In genomic region chr1:218302155-218302554, GRCh38 we compare ENCODE assay signal across 1 cellular context.
TF ChIP-seq lines count a peak whose summit lies in the region.

No MANE protein-coding gene starts in this region.

TF ChIP-seq in WTC11, 78 proteins besides CTCF, POLR2A, EP300 and RAD21 (continued from another document):
- TF ChIP-seq, protein P1, sequence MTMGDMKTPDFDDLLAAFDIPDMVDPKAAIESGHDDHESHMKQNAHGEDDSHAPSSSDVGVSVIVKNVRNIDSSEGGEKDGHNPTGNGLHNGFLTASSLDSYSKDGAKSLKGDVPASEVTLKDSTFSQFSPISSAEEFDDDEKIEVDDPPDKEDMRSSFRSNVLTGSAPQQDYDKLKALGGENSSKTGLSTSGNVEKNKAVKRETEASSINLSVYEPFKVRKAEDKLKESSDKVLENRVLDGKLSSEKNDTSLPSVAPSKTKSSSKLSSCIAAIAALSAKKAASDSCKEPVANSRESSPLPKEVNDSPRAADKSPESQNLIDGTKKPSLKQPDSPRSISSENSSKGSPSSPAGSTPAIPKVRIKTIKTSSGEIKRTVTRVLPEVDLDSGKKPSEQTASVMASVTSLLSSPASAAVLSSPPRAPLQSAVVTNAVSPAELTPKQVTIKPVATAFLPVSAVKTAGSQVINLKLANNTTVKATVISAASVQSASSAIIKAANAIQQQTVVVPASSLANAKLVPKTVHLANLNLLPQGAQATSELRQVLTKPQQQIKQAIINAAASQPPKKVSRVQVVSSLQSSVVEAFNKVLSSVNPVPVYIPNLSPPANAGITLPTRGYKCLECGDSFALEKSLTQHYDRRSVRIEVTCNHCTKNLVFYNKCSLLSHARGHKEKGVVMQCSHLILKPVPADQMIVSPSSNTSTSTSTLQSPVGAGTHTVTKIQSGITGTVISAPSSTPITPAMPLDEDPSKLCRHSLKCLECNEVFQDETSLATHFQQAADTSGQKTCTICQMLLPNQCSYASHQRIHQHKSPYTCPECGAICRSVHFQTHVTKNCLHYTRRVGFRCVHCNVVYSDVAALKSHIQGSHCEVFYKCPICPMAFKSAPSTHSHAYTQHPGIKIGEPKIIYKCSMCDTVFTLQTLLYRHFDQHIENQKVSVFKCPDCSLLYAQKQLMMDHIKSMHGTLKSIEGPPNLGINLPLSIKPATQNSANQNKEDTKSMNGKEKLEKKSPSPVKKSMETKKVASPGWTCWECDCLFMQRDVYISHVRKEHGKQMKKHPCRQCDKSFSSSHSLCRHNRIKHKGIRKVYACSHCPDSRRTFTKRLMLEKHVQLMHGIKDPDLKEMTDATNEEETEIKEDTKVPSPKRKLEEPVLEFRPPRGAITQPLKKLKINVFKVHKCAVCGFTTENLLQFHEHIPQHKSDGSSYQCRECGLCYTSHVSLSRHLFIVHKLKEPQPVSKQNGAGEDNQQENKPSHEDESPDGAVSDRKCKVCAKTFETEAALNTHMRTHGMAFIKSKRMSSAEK (CRISPR knock-in tag; IDR thresholded peaks at IDR 0.05; ENCODE audit: borderline replicate concordance), result no peak
- TF ChIP-seq ZBTB43 (CRISPR knock-in tag; IDR thresholded peaks at IDR 0.05) (no peak), ELF4 (CRISPR knock-in tag; IDR thresholded peaks at IDR 0.05; ENCODE audit: low read depth) (no peak), TCF7 (CRISPR knock-in tag; IDR thresholded peaks at IDR 0.05; ENCODE audit: low read depth) (no peak), TEAD4 (CRISPR knock-in tag; IDR thresholded peaks at IDR 0.05) (no peak)
- TF ChIP-seq, protein P2, sequence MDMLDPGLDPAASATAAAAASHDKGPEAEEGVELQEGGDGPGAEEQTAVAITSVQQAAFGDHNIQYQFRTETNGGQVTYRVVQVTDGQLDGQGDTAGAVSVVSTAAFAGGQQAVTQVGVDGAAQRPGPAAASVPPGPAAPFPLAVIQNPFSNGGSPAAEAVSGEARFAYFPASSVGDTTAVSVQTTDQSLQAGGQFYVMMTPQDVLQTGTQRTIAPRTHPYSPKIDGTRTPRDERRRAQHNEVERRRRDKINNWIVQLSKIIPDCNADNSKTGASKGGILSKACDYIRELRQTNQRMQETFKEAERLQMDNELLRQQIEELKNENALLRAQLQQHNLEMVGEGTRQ (CRISPR knock-in tag; IDR thresholded peaks at IDR 0.05), result no peak
TF ChIP-seq in WTC11: peak in this region for 0.
